In the genomic region with DNA sequence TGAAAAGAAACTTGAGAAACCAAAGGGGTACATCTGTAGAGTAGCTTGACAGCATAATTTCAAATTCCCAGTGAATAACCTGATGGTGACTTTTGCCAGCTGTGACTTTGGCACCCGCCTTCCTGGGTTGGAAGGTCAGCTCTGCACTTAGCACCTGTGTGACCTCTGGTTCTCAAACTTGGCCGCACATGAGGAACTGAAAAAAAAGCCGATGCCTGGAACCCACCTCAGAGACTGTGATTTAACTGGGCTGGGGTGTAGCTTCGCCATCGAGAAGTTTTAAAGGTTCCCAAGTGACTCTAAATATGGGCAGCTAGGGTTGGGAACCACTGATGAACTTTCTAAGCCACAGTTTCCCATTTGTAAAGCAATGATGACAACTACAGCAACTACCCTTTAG, we compare ENCODE assay signal across 12 cellular contexts. TPM values are rescaled to one million over a fixed set of nuclear protein-coding genes. Genes with fewer than 3 reads are reported as not detected.
"Had no signal": no experiment of that assay in that cellular context is flagged by ENCODE, and none has a peak within 500 bp of the region (broad histone marks: within the 10 kb centered on the region; RNA-seq: fewer than 3 reads in every experiment).

No MANE protein-coding gene starts in this region.

- DNase-seq: activated CD4-positive, alpha-beta T cell treated with anti-CD3 and anti-CD28 coated beads, Interleukin-2, amount 50 U/mL, for 1 hour; activated effector memory CD4-positive, alpha-beta T cell treated with anti-CD3 and anti-CD28 coated beads, Interleukin-2, amount 50 U/mL, for 16 hours; amniotic stem cell; effector memory CD8-positive, alpha-beta T cell; hippocampal formation; kidney glomerular epithelial cell; stomach; thyroid gland; uterus had no signal

- H3K36me3 ChIP-seq: neural progenitor cell, thyroid gland had no signal

- ATAC-seq: activated naive CD4-positive, alpha-beta T cell treated with anti-CD3 and anti-CD28 coated beads, Interleukin-2, amount 50 U/mL, for 72 hours; effector memory CD8-positive, alpha-beta T cell had no signal

- H2AFZ ChIP-seq: neural progenitor cell, parathyroid adenoma had no signal

- H3K27me3 ChIP-seq: stomach, thyroid gland, uterus had no signal

- H3K4me3 ChIP-seq: neural progenitor cell, stomach, thyroid gland, uterus had no signal

- H3K4me1 ChIP-seq: parathyroid adenoma, uterus had no signal

- H3K27ac ChIP-seq: neural progenitor cell, parathyroid adenoma, stomach, thyroid gland, uterus had no signal

- H3K9ac ChIP-seq: neural progenitor cell, parathyroid adenoma had no signal

- H3K4me2 ChIP-seq: neural progenitor cell had no signal

- H3K79me2 ChIP-seq: parathyroid adenoma had no signal

- H3K9me3 ChIP-seq: stomach, thyroid gland, uterus had no signal

RNA-seq across cellular contexts. Expression of gene EFEMP1, which starts 6.5 kb away (rescaled TPM):
- total RNA-seq: activated naive CD4-positive, alpha-beta T cell treated with anti-CD3 and anti-CD28 coated beads, Interleukin-2, amount 50 U/mL, for 72 hours had no signal
